10 cellular contexts compared by ENCODE assay signal in genomic region chr4:184513802-184514120, GRCh38. TPM values are rescaled to one million over a fixed set of nuclear protein-coding genes. Genes with fewer than 3 reads are reported as not detected.
DNase-seq lines count a peak whose midpoint lies in the region; ATAC-seq and TF ChIP-seq lines count a peak whose summit lies in the region.
"Had no signal": no experiment of that assay in that cellular context is flagged by ENCODE, and none has a peak within 500 bp of the region (broad histone marks: within the 10 kb centered on the region; RNA-seq: fewer than 3 reads in every experiment).

No MANE protein-coding gene starts in this region.

- H3K4me3 ChIP-seq in dorsolateral prefrontal cortex: peak overlapping the region in 14 of 59 donors; percentile 5 to 40 (median 26)

- H3K27ac ChIP-seq in dorsolateral prefrontal cortex: peak overlapping the region; percentile 56 to 97 (median 90)

- no peak overlapping the region for H3K27ac Mint-ChIP-seq in Calu3 (ENCODE audit: unreplicated experiment)
- H3K27ac Mint-ChIP-seq: memory B cell had no signal

- peaks cover 16% of the 10 kb centered on the region for H3K27me3 Mint-ChIP-seq in Calu3 (ENCODE audit: unreplicated experiment)
- H3K27me3 Mint-ChIP-seq: memory B cell had no signal

- no TSS peak for BruUV-seq in Calu3 (replicated peaks; lab: Mats Ljungman, UMichigan)

- H3K36me3 Mint-ChIP-seq in Calu3 (ENCODE audit: insufficient read depth, unreplicated experiment): no peaks in the 10 kb centered on the region

- CTCF ChIA-PET in Calu3 (lab: Charles Lee): interaction anchor here (1.2 kb wide), 1 partner anchor 39 kb away, joined by 3 read pairs; no protein-coding TSS in a partner anchor

- H3K4me1 Mint-ChIP-seq in Calu3 (ENCODE audit: low read depth, unreplicated experiment): no peaks in the 10 kb centered on the region

- intact Hi-C loops in dorsolateral prefrontal cortex (cut with DNase I): loop anchor here (2.0 to 5.0 kb wide), 2 partner anchors 33 to 36 kb away; no protein-coding TSS in a partner anchor
- intact Hi-C loops in Calu3 (cut with micrococcal nuclease; ENCODE audit: unreplicated experiment): no loop called here

- no peak overlapping the region for H3K4me3 Mint-ChIP-seq in Calu3 (ENCODE audit: low read depth, unreplicated experiment)

- H3K27me3 ChIP-seq in dorsolateral prefrontal cortex: no peaks in the 10 kb centered on the region

- TF ChIP-seq CTCF in dorsolateral prefrontal cortex (IDR thresholded peaks at IDR 0.05 in 54 of 56, conservative IDR thresholded peaks at IDR 0.05 in 2 of 56; ENCODE audit: low read depth in 1 of 56, partially characterized antibody in 56 of 56) (no peak), Calu3 (IDR thresholded peaks at IDR 0.05; ENCODE audit: unreplicated experiment) (no peak)

- ATAC-seq in GM19351 (IDR thresholded peaks at IDR 0.05; ENCODE audit: unreplicated experiment) (peak; percentile 24), HG03342 (IDR thresholded peaks at IDR 0.05; ENCODE audit: unreplicated experiment) (peak; percentile 11)

- DNase-seq in AG20443 (ENCODE audit: low spot score): peak; percentile 17
- no peak for DNase-seq in dorsolateral prefrontal cortex
- DNase-seq in iPS-NIHi7 (ENCODE audit: extremely low spot score): no peak
- no peak for DNase-seq in NCI-H128 (lab: John Stamatoyannopoulos, UW; ENCODE audit: unreplicated experiment)
- DNase-seq in C1 segment of cervical spinal cord (lab: John Stamatoyannopoulos, UW): no peak
- no peak for DNase-seq in Calu3
- DNase-seq: DND-41 had no signal

- H3K9me3 Mint-ChIP-seq in Calu3 (ENCODE audit: low read depth, unreplicated experiment): peaks cover 2% of the 10 kb centered on the region

RNA-seq across cellular contexts. Expression of gene IRF2, which starts 39.4 kb away (rescaled TPM):
- total RNA-seq in dorsolateral prefrontal cortex (10 to 100 TPM; 18.8 to 61.7 (median 33.1) TPM), Calu3 (2022) (27.3 and 28.2 TPM in 2 replicates)
